8 cellular contexts compared by ENCODE assay signal in genomic region chr16:57536306-57537193, GRCh38. TPM values are rescaled to one million over a fixed set of nuclear protein-coding genes. Genes with fewer than 3 reads are reported as not detected.
DNase-seq lines count a peak whose midpoint lies in the region; ATAC-seq and TF ChIP-seq lines count a peak whose summit lies in the region.

TSS of gene CCDC102A (minus strand) at chr16:57536571. CDS start at chr16:57529177, 7,394 bp downstream.

- CTCF ChIA-PET in Calu3 (lab: Charles Lee) (no interaction called here), activated B cell treated with CpG ODN at 0.5 μM for 24 hours (lab: Charles Lee) (interaction anchor here (0.6 to 2.1 kb wide), 6 partner anchors 8 to 199 kb away, joined by 3 to 15 read pairs (median 4); partner anchors contain the start of gene KATNB1)

- H3K4me1 Mint-ChIP-seq in Calu3 (ENCODE audit: low read depth, unreplicated experiment) (peaks cover 22% of the 10 kb centered on the region), activated B cell treated with CpG ODN at 0.5 μM for 24 hours (peaks cover 82% of the 10 kb centered on the region)
- H3K4me1 Mint-ChIP-seq in effector memory CD8-positive, alpha-beta T cell (ENCODE audit: low read depth in 2 of 2), result peaks cover 64 to 69% of the 10 kb centered on the region in 2 donors

- H3K9me3 Mint-ChIP-seq in Calu3 (ENCODE audit: low read depth, unreplicated experiment), result no peaks in the 10 kb centered on the region
- H3K9me3 Mint-ChIP-seq in activated B cell treated with CpG ODN at 0.5 μM for 24 hours, result no peaks in the 10 kb centered on the region
- no peaks in the 10 kb centered on the region for H3K9me3 Mint-ChIP-seq in effector memory CD8-positive, alpha-beta T cell

- peaks cover 49% of the 10 kb centered on the region for H3K27me3 Mint-ChIP-seq in Calu3 (ENCODE audit: unreplicated experiment)
- no peaks in the 10 kb centered on the region for H3K27me3 Mint-ChIP-seq in activated B cell treated with CpG ODN at 0.5 μM for 24 hours
- no peaks in the 10 kb centered on the region for H3K27me3 Mint-ChIP-seq in effector memory CD8-positive, alpha-beta T cell

- no peak for DNase-seq in Calu3
- DNase-seq in GM20000 (ENCODE audit: low spot score), result peak; percentile 78
- DNase-seq in activated B cell treated with CpG ODN at 0.5 μM for 24 hours, result peak; percentile 65
- peak; percentile 36 to 47 (median 40) for DNase-seq in effector memory CD8-positive, alpha-beta T cell
- peak; percentile 65 for DNase-seq in midbrain (lab: John Stamatoyannopoulos, UW)
- DNase-seq in SKM-1 treated with dmso at 0.1 percent for 144 hours (lab: John Stamatoyannopoulos, UW; ENCODE audit: unreplicated experiment), result no peak

- H3K4me3 Mint-ChIP-seq in Calu3 (ENCODE audit: low read depth, unreplicated experiment) (peak within 1 kb of the TSS; percentile 66), activated B cell treated with CpG ODN at 0.5 μM for 24 hours (peak within 1 kb of the TSS; percentile 90)
- H3K4me3 Mint-ChIP-seq in effector memory CD8-positive, alpha-beta T cell, result peak within 1 kb of the TSS; percentile 87 to 88

- TF ChIP-seq CTCF in Calu3 (IDR thresholded peaks at IDR 0.05; ENCODE audit: unreplicated experiment) (no peak), GM20000 (IDR thresholded peaks at IDR 0.05; ENCODE audit: extremely low read depth, missing control alignments) (no peak), activated B cell treated with CpG ODN at 0.5 μM for 24 hours (IDR thresholded peaks at IDR 0.05) (no peak)

- peaks cover 20% of the 10 kb centered on the region for H3K36me3 Mint-ChIP-seq in Calu3 (ENCODE audit: insufficient read depth, unreplicated experiment)
- H3K36me3 Mint-ChIP-seq in activated B cell treated with CpG ODN at 0.5 μM for 24 hours (ENCODE audit: low read depth), result peaks cover 1% of the 10 kb centered on the region
- peaks cover 17% of the 10 kb centered on the region for H3K36me3 Mint-ChIP-seq in effector memory CD8-positive, alpha-beta T cell (ENCODE audit: insufficient read depth)

- peak within 1 kb of the TSS; percentile 50 for H3K27ac ChIP-seq in temporal lobe (ENCODE audit: low read depth, low read length)

- intact Hi-C loops in Calu3 (cut with micrococcal nuclease; ENCODE audit: unreplicated experiment) (no loop called here), activated B cell treated with CpG ODN at 0.5 μM for 24 hours (cut with micrococcal nuclease) (loop anchor here (1.0 to 10.0 kb wide), 13 partner anchors 8 to 1114 kb away; partner anchors contain the start of genes DOK4, HERPUD1, KATNB1 and MT2A)

- BruUV-seq in Calu3 (replicated peaks; lab: Mats Ljungman, UMichigan), result no TSS peak

- peak within 1 kb of the TSS; percentile 35 for H3K27ac Mint-ChIP-seq in Calu3 (ENCODE audit: unreplicated experiment)
- H3K27ac Mint-ChIP-seq in activated B cell treated with CpG ODN at 0.5 μM for 24 hours, result peak within 1 kb of the TSS; percentile 95
- peak within 1 kb of the TSS; percentile 97 to 98 for H3K27ac Mint-ChIP-seq in effector memory CD8-positive, alpha-beta T cell

- ATAC-seq in HG03571 (IDR thresholded peaks at IDR 0.05; ENCODE audit: unreplicated experiment), result peak; percentile 11
- ATAC-seq in activated B cell treated with CpG ODN at 0.5 μM for 24 hours (ENCODE audit: low read depth), result peak; percentile 25
- peak; percentile 63 for ATAC-seq in effector memory CD8-positive, alpha-beta T cell (replicated peaks)

- POLR2A ChIA-PET in activated B cell treated with CpG ODN at 0.5 μM for 24 hours (lab: Charles Lee), result interaction anchor here (0.5 to 3.6 kb wide), 19 partner anchors 9 to 602 kb away, joined by 3 to 26 read pairs (median 5); partner anchors contain the start of genes CIAPIN1, COQ9, DOK4 and KATNB1

RNA-seq across cellular contexts. Expression of gene CCDC102A, which starts in this region (rescaled TPM):
- total RNA-seq in Calu3 (2022), result 6.8 and 7.9 TPM in 2 replicates
- 15.5 TPM in 2 replicates for total RNA-seq in activated B cell treated with CpG ODN at 0.5 μM for 24 hours
- total RNA-seq in temporal lobe, result 1.5 TPM

Comparison
In these comparisons a context has a peak if more than half of its experiments do, and no peak if none do; other contexts are left out.
1. DNase-seq: peak in GM20000 (single experiment), activated B cell treated with CpG ODN at 0.5 μM for 24 hours (single experiment), effector memory CD8-positive, alpha-beta T cell (3 of 3) and midbrain (single experiment); none in Calu3 (single experiment) and SKM-1 treated with dmso at 0.1 percent for 144 hours (single experiment).
2. H3K27ac Mint-ChIP-seq: peak in every context shown above with its lines; median percentile 98 in effector memory CD8-positive, alpha-beta T cell; 95 in activated B cell treated with CpG ODN at 0.5 μM for 24 hours; 35 in Calu3.
3. ATAC-seq: peak in every context shown above with its lines; median percentile 63 in effector memory CD8-positive, alpha-beta T cell; 25 in activated B cell treated with CpG ODN at 0.5 μM for 24 hours; 11 in HG03571.
4. Peak in every context shown above with its lines, with median percentiles within 50 percentile points of each other: H3K4me3 Mint-ChIP-seq.